8 cellular contexts compared by ENCODE assay signal in the genomic region with DNA sequence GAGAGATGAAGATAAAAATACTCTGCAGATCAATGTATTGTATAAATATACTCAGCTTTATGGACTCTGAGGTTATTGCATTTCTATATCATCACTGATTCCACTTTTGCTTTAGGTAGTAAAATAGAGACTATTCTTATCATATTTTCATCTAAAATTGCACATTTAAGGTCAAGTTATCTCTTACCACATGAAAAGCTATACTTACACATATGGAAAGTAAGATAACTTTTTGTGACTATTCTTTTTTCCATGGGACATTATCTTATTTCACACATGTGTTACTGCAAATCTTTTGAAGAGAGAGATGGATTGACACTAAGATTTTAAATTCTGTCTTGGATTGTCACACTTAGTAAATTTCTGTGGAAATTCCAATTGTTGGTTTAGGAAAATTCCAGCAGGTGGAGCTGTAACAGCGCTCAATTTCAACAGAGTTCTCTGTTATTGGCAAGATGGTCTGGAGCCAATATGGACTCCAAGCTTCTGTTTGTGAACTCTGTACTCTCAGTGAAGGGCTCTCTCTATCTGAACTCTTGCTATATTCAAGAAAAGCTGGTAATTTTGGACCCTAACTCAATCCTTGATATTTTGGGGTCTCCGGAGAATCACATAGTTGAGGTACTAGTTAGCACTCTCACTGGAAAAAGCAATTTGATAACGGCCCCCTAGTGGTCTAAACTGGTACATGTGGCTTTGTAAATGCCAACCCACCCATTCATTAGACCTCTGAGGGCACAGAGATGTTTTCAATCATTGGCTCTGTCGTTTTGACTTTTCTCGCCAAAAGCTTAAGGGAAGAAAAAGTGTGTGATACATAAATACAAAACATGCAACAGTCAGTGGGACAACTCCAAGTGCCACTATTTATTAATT.
A peak's percentile ranks its signal among the peaks of the same experiment; 100 is the strongest.
DNase-seq lines count a peak whose midpoint lies in the region; ATAC-seq and TF ChIP-seq lines count a peak whose summit lies in the region.

No MANE protein-coding gene starts in this region.

- H3K4me3 Mint-ChIP-seq in CD8-positive, alpha-beta memory T cell, result peak overlapping the region; percentile 44 to 92 (median 86)
- peak overlapping the region; percentile 63 for H3K4me3 Mint-ChIP-seq in activated CD4-positive, alpha-beta T cell treated with anti-CD3 and anti-CD28 coated beads, Interleukin-2, amount 10 ng/mL, durations not matched to agents 24 days and 14 days
- peak overlapping the region; percentile 53 to 74 for H3K4me3 Mint-ChIP-seq in effector memory CD8-positive, alpha-beta T cell
- peak overlapping the region; percentile 52 for H3K4me3 Mint-ChIP-seq in mesothelial cell of epicardium
- peak overlapping the region; percentile 73 to 76 for H3K4me3 Mint-ChIP-seq in stimulated activated naive B cell treated with anti-CD40 and anti-IgM and Interleukin-4, amounts not matched to agents 10 μg/mL and 1 μg/mL and 100 μg/mL, for 72 hours

- TF ChIP-seq CTCF in mesothelial cell of epicardium (IDR thresholded peaks at IDR 0.05; ENCODE audit: unreplicated experiment), result peak; percentile 97

- no peak overlapping the region for H3K27ac ChIP-seq in CD8-positive, alpha-beta memory T cell (ENCODE audit: low read depth, low read length)

- peak overlapping the region in 6 of 8 donors; percentile 47 to 86 (median 74) for H3K27ac Mint-ChIP-seq in CD8-positive, alpha-beta memory T cell
- peak overlapping the region; percentile 78 for H3K27ac Mint-ChIP-seq in activated CD4-positive, alpha-beta T cell treated with anti-CD3 and anti-CD28 coated beads, Interleukin-2, amount 10 ng/mL, durations not matched to agents 24 days and 14 days
- H3K27ac Mint-ChIP-seq in effector memory CD8-positive, alpha-beta T cell, result no peak overlapping the region
- peak overlapping the region; percentile 55 for H3K27ac Mint-ChIP-seq in mesothelial cell of epicardium
- no peak overlapping the region for H3K27ac Mint-ChIP-seq in stimulated activated naive B cell treated with anti-CD40 and anti-IgM and Interleukin-4, amounts not matched to agents 10 μg/mL and 1 μg/mL and 100 μg/mL, for 72 hours

- DNase-seq in CD8-positive, alpha-beta memory T cell, result peak; percentile 25 to 73 (median 64)
- peak; percentile 42 for DNase-seq in NCI-H524 treated with DMSO at 0.1 percent for 48 hours (lab: John Stamatoyannopoulos, UW)
- DNase-seq in activated CD4-positive, alpha-beta T cell treated with anti-CD3 and anti-CD28 coated beads, Interleukin-2, amount 10 ng/mL, durations not matched to agents 24 days and 14 days, result peak; percentile 90
- peak; percentile 65 to 79 (median 69) for DNase-seq in effector memory CD8-positive, alpha-beta T cell
- DNase-seq in mesothelial cell of epicardium (ENCODE audit: low spot score in 2 of 2, unreplicated experiment in 2 of 2), result peak in 1 of 2 experiments; percentile 52
- DNase-seq in stimulated activated naive B cell treated with anti-CD40 and anti-IgM and Interleukin-4, amounts not matched to agents 10 μg/mL and 1 μg/mL and 100 μg/mL, for 72 hours, result peak; percentile 39

- ATAC-seq in GM19351 (IDR thresholded peaks at IDR 0.05; ENCODE audit: unreplicated experiment) (peak; percentile 95), HG03442 (IDR thresholded peaks at IDR 0.05; ENCODE audit: unreplicated experiment) (peak; percentile 90)
- ATAC-seq in effector memory CD8-positive, alpha-beta T cell (replicated peaks), result peak; percentile 94
- ATAC-seq in stimulated activated naive B cell treated with anti-CD40 and anti-IgM and Interleukin-4, amounts not matched to agents 10 μg/mL and 1 μg/mL and 100 μg/mL, for 72 hours (replicated peaks), result peak; percentile 89 to 91

- H3K36me3 ChIP-seq in CD8-positive, alpha-beta memory T cell (ENCODE audit: insufficient read depth, low read length), result no peaks in the 10 kb centered on the region

- POLR2A ChIA-PET in CD8-positive, alpha-beta memory T cell (lab: Charles Lee), result interaction anchor here (2.6 kb wide), 1 partner anchor 118 kb away, joined by 10 read pairs; no protein-coding TSS in a partner anchor

- H3K36me3 Mint-ChIP-seq in CD8-positive, alpha-beta memory T cell, result no peaks in the 10 kb centered on the region
- no peaks in the 10 kb centered on the region for H3K36me3 Mint-ChIP-seq in activated CD4-positive, alpha-beta T cell treated with anti-CD3 and anti-CD28 coated beads, Interleukin-2, amount 10 ng/mL, durations not matched to agents 24 days and 14 days (ENCODE audit: low read depth)
- H3K36me3 Mint-ChIP-seq in effector memory CD8-positive, alpha-beta T cell (ENCODE audit: insufficient read depth), result peaks cover 2% of the 10 kb centered on the region
- no peaks in the 10 kb centered on the region for H3K36me3 Mint-ChIP-seq in mesothelial cell of epicardium
- no peaks in the 10 kb centered on the region for H3K36me3 Mint-ChIP-seq in stimulated activated naive B cell treated with anti-CD40 and anti-IgM and Interleukin-4, amounts not matched to agents 10 μg/mL and 1 μg/mL and 100 μg/mL, for 72 hours

- no peaks in the 10 kb centered on the region for H3K4me1 ChIP-seq in CD8-positive, alpha-beta memory T cell (ENCODE audit: insufficient read depth, low read length)

- no peaks in the 10 kb centered on the region for H3K9me3 ChIP-seq in CD8-positive, alpha-beta memory T cell (ENCODE audit: low read length)

- peaks cover 0 to 1% of the 10 kb centered on the region in 2 donors for H3K27me3 Mint-ChIP-seq in CD8-positive, alpha-beta memory T cell
- peaks cover 3% of the 10 kb centered on the region for H3K27me3 Mint-ChIP-seq in activated CD4-positive, alpha-beta T cell treated with anti-CD3 and anti-CD28 coated beads, Interleukin-2, amount 10 ng/mL, durations not matched to agents 24 days and 14 days
- no peaks in the 10 kb centered on the region for H3K27me3 Mint-ChIP-seq in effector memory CD8-positive, alpha-beta T cell
- no peaks in the 10 kb centered on the region for H3K27me3 Mint-ChIP-seq in mesothelial cell of epicardium (ENCODE audit: low read depth)
- peaks cover 5 to 7% of the 10 kb centered on the region in 2 donors for H3K27me3 Mint-ChIP-seq in stimulated activated naive B cell treated with anti-CD40 and anti-IgM and Interleukin-4, amounts not matched to agents 10 μg/mL and 1 μg/mL and 100 μg/mL, for 72 hours

- peaks cover 6 to 10% (median 8%) of the 10 kb centered on the region in 3 donors for H3K4me1 Mint-ChIP-seq in CD8-positive, alpha-beta memory T cell
- peaks cover 10% of the 10 kb centered on the region for H3K4me1 Mint-ChIP-seq in activated CD4-positive, alpha-beta T cell treated with anti-CD3 and anti-CD28 coated beads, Interleukin-2, amount 10 ng/mL, durations not matched to agents 24 days and 14 days
- H3K4me1 Mint-ChIP-seq in effector memory CD8-positive, alpha-beta T cell (ENCODE audit: low read depth in 2 of 2), result no peaks in the 10 kb centered on the region
- peaks cover 9% of the 10 kb centered on the region for H3K4me1 Mint-ChIP-seq in mesothelial cell of epicardium
- H3K4me1 Mint-ChIP-seq in stimulated activated naive B cell treated with anti-CD40 and anti-IgM and Interleukin-4, amounts not matched to agents 10 μg/mL and 1 μg/mL and 100 μg/mL, for 72 hours, result no peaks in the 10 kb centered on the region

- peak overlapping the region; percentile 54 for H3K4me3 ChIP-seq in CD8-positive, alpha-beta memory T cell (ENCODE audit: low read length)

- intact Hi-C loops in activated CD4-positive, alpha-beta T cell treated with anti-CD3 and anti-CD28 coated beads, Interleukin-2, amount 10 ng/mL, durations not matched to agents 24 days and 14 days (cut with micrococcal nuclease), result loop anchor here (1.0 to 5.0 kb wide), 5 partner anchors 119 to 700 kb away; no protein-coding TSS in a partner anchor

- no peaks in the 10 kb centered on the region for H3K27me3 ChIP-seq in CD8-positive, alpha-beta memory T cell (ENCODE audit: insufficient read depth, low read length, poor library complexity, severe bottlenecking)

- CTCF ChIA-PET in CD8-positive, alpha-beta memory T cell (lab: Charles Lee), result interaction anchor here (0.6 to 5.0 kb wide), 68 partner anchors 10 to 799 kb away, joined by 3 to 69 read pairs (median 4); no protein-coding TSS in a partner anchor

- no peaks in the 10 kb centered on the region for H3K9me3 Mint-ChIP-seq in CD8-positive, alpha-beta memory T cell
- no peaks in the 10 kb centered on the region for H3K9me3 Mint-ChIP-seq in activated CD4-positive, alpha-beta T cell treated with anti-CD3 and anti-CD28 coated beads, Interleukin-2, amount 10 ng/mL, durations not matched to agents 24 days and 14 days
- no peaks in the 10 kb centered on the region for H3K9me3 Mint-ChIP-seq in effector memory CD8-positive, alpha-beta T cell
- no peaks in the 10 kb centered on the region for H3K9me3 Mint-ChIP-seq in mesothelial cell of epicardium
- H3K9me3 Mint-ChIP-seq in stimulated activated naive B cell treated with anti-CD40 and anti-IgM and Interleukin-4, amounts not matched to agents 10 μg/mL and 1 μg/mL and 100 μg/mL, for 72 hours, result no peaks in the 10 kb centered on the region

Comparison
In these comparisons a context has a peak if more than half of its experiments do, and no peak if none do; other contexts are left out.
1. H3K27ac Mint-ChIP-seq: peak in CD8-positive, alpha-beta memory T cell (6 of 8), activated CD4-positive, alpha-beta T cell treated with anti-CD3 and anti-CD28 coated beads, Interleukin-2, amount 10 ng/mL, durations not matched to agents 24 days and 14 days (single experiment) and mesothelial cell of epicardium (single experiment); none in effector memory CD8-positive, alpha-beta T cell (0 of 2) and stimulated activated naive B cell treated with anti-CD40 and anti-IgM and Interleukin-4, amounts not matched to agents 10 μg/mL and 1 μg/mL and 100 μg/mL, for 72 hours (single experiment).
2. Peak in every context shown above with its lines, with median percentiles within 50 percentile points of each other: H3K4me3 Mint-ChIP-seq and ATAC-seq.